Comparison of ENCODE assay signal across 8 cellular contexts in the genomic region with DNA sequence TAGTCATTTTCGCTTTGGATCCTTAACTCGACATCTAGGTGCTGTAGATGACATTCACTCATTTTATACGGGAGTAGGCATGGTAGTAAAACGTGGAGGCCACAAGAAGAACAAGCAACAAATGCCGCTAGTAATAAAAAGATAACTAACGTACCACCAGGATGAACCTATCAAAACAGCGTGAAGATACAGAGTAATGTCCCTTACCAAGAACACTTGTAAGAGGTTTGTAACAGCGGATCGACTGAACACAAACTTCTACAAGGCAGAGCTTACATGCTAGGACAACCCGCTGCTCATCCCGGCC. TPM values are rescaled to one million over a fixed set of nuclear protein-coding genes. Genes with fewer than 3 reads are reported as not detected.
DNase-seq lines count a peak whose midpoint lies in the region; ATAC-seq, FAIRE-seq and TF ChIP-seq lines count a peak whose summit lies in the region.

No MANE protein-coding gene starts in this region.

- no peaks in the 10 kb centered on the region for H3K9me3 ChIP-seq in mucosa of stomach (ENCODE audit: control insufficient read depth, low read length)

- H3K4me3 ChIP-seq in mucosa of stomach (ENCODE audit: low read length) = peak overlapping the region; percentile 91

- DNase-seq in GM12892 (ENCODE audit: insufficient read length) = no peak
- DNase-seq in HT-29 (ENCODE audit: low spot score) = peak; percentile 55
- no peak for DNase-seq in caudate nucleus (lab: John Stamatoyannopoulos, UW)
- no peak for DNase-seq in cerebellar nuclear complex (lab: John Stamatoyannopoulos, UW)
- no peak for DNase-seq in H54 (ENCODE audit: insufficient read length, low spot score)
- DNase-seq in NCI-H1092 (lab: John Stamatoyannopoulos, UW) = no peak

- H3K9ac ChIP-seq in mucosa of stomach (ENCODE audit: low read length) = peak overlapping the region; percentile 82

- FAIRE-seq in GM12892 (lab: Jason Lieb, UNC) (peak; percentile 83), H54 (lab: Jason Lieb, UNC) (no peak)

- peak overlapping the region; percentile 98 for H3K27ac ChIP-seq in caudate nucleus (ENCODE audit: low read depth, low read length)

- H3K36me3 ChIP-seq in mucosa of stomach (ENCODE audit: control insufficient read depth, insufficient read depth, low read length) = no peaks in the 10 kb centered on the region

- no peak for ATAC-seq in GM21576 (IDR thresholded peaks at IDR 0.05; ENCODE audit: unreplicated experiment)

- peaks cover 7% of the 10 kb centered on the region for H3K4me1 ChIP-seq in mucosa of stomach (ENCODE audit: control insufficient read depth, insufficient read depth, low read length)

- no peaks in the 10 kb centered on the region for H3K27me3 ChIP-seq in mucosa of stomach (ENCODE audit: control insufficient read depth, insufficient read depth, low read length)

- TF ChIP-seq POLR2A in GM12892 (IDR thresholded peaks at IDR 0.05; ENCODE audit: low read depth, low read length) = no peak
- no peak for TF ChIP-seq POLR2A in H54 (IDR thresholded peaks at IDR 0.05; ENCODE audit: low read depth, low read length)

RNA-seq across cellular contexts. Expression of gene CHORDC1, which starts 0.7 kb away (rescaled TPM):
- polyA plus RNA-seq in GM12892 (2012; ENCODE audit: missing spikeins) = 39.7 TPM
- total RNA-seq in HT-29 (2014; rRNA removed; shearing (Covaris generic)) = 18.6 and 25.6 TPM in 2 replicates
